1 cellular context compared by ENCODE assay signal in genomic region chr2:47077442-47078117, GRCh38.
A peak's percentile ranks its signal among the peaks of the same experiment; 100 is the strongest.
TF ChIP-seq lines count a peak whose summit lies in the region.

No MANE protein-coding gene starts in this region.

TF ChIP-seq in HepG2, 621 proteins besides CTCF, POLR2A, EP300 and RAD21 (continued from another document and continues in another):
- TF ChIP-seq ZMYM3 (CRISPR knock-in tag; IDR thresholded peaks at IDR 0.05): 0 out of 2 replicates have a peak, but pooled peaks have one; percentile 40
- TF ChIP-seq HNRNPLL (IDR thresholded peaks at IDR 0.05; ENCODE audit: low read depth, low read length, poor library complexity, severe bottlenecking): no peak
- TF ChIP-seq ZNF547 (CRISPR knock-in tag; IDR thresholded peaks at IDR 0.05): 0 out of 2 replicates have a peak, but pooled peaks have one; percentile 27
- TF ChIP-seq ZNF230 (CRISPR knock-in tag; IDR thresholded peaks at IDR 0.05): 0 out of 2 replicates have a peak, but pooled peaks have one; percentile 23
- 0 out of 2 replicates have a peak, but pooled peaks have one; percentile 7 for TF ChIP-seq HOXA5 (CRISPR knock-in tag; IDR thresholded peaks at IDR 0.05)
- peak; percentile 48; the same call in 1 of the 2 replicates for TF ChIP-seq CEBPG (CRISPR knock-in tag; IDR thresholded peaks at IDR 0.05)
- no peak for TF ChIP-seq HMGXB4 (CRISPR knock-in tag; IDR thresholded peaks at IDR 0.05; ENCODE audit: borderline replicate concordance in 1 of 2, low read depth in 1 of 2)
- 0 out of 2 replicates have a peak, but pooled peaks have one; percentile 73 for TF ChIP-seq HES4 (CRISPR knock-in tag; IDR thresholded peaks at IDR 0.05; ENCODE audit: borderline replicate concordance)
- TF ChIP-seq PITX1 (CRISPR knock-in tag; IDR thresholded peaks at IDR 0.05): 0 out of 2 replicates have a peak, but pooled peaks have one; percentile 15
- TF ChIP-seq ZBTB33 (CRISPR knock-in tag; IDR thresholded peaks at IDR 0.05): peak; percentile 39; the same call in 1 of the 2 replicates
- no peak for TF ChIP-seq BRCA1 (CRISPR knock-in tag; IDR thresholded peaks at IDR 0.05)
- TF ChIP-seq CEBPB (IDR thresholded peaks at IDR 0.05; ENCODE audit: borderline replicate concordance, low read depth, low read length): peak; percentile 30; the same call in 1 of the 2 replicates
- 0 out of 2 replicates have a peak, but pooled peaks have one; percentile 31 for TF ChIP-seq ZBTB20 (CRISPR knock-in tag; IDR thresholded peaks at IDR 0.05; ENCODE audit: borderline replicate concordance, low read depth)
- 0 out of 2 replicates have a peak, but pooled peaks have one; percentile 61 for TF ChIP-seq ZNF44 (CRISPR knock-in tag; IDR thresholded peaks at IDR 0.05)
- peak; percentile 20; the same call in 1 of the 2 replicates for TF ChIP-seq ZXDC (CRISPR knock-in tag; IDR thresholded peaks at IDR 0.05)
- peak; percentile 76; the same call in 1 of the 2 replicates for TF ChIP-seq CHD4 (IDR thresholded peaks at IDR 0.05; ENCODE audit: borderline replicate concordance, low read length)
- peak; percentile 74 for TF ChIP-seq ZBTB38 (CRISPR knock-in tag; IDR thresholded peaks at IDR 0.05)
- no peak for TF ChIP-seq AKNA (CRISPR knock-in tag; IDR thresholded peaks at IDR 0.05; ENCODE audit: borderline replicate concordance)
- TF ChIP-seq ZSCAN20 (CRISPR knock-in tag; IDR thresholded peaks at IDR 0.05; ENCODE audit: borderline replicate concordance): no peak
- TF ChIP-seq TOPORS (CRISPR knock-in tag; IDR thresholded peaks at IDR 0.05): peak; percentile 73; the same call in 1 of the 2 replicates
- 0 out of 2 replicates have a peak, but pooled peaks have one; percentile 16 for TF ChIP-seq ZNF431 (CRISPR knock-in tag; IDR thresholded peaks at IDR 0.05; ENCODE audit: borderline replicate concordance, low read depth)
- no peak for TF ChIP-seq ZMAT3 (CRISPR knock-in tag; conservative IDR thresholded peaks at IDR 0.05)
- TF ChIP-seq SALL2 (CRISPR knock-in tag; IDR thresholded peaks at IDR 0.05): 0 out of 2 replicates have a peak, but pooled peaks have one; percentile 14
- TF ChIP-seq ZNF629 (CRISPR knock-in tag; conservative IDR thresholded peaks at IDR 0.05): peak; percentile 77
- no peak for TF ChIP-seq SIN3A (IDR thresholded peaks at IDR 0.05; ENCODE audit: borderline replicate concordance, low read depth, low read length)
- TF ChIP-seq ARID5B (CRISPR knock-in tag; IDR thresholded peaks at IDR 0.05): no peak
- 0 out of 2 replicates have a peak, but pooled peaks have one; percentile 13 for TF ChIP-seq MIXL1 (CRISPR knock-in tag; IDR thresholded peaks at IDR 0.05)
- TF ChIP-seq ZNF782 (CRISPR knock-in tag; IDR thresholded peaks at IDR 0.05; ENCODE audit: borderline replicate concordance): peak; percentile 17; the same call in 1 of the 2 replicates
- TF ChIP-seq ZNF550 (CRISPR knock-in tag; IDR thresholded peaks at IDR 0.05; ENCODE audit: borderline replicate concordance): no peak
- TF ChIP-seq TARDBP (CRISPR knock-in tag; IDR thresholded peaks at IDR 0.05): peak; percentile 42; the same call in 1 of the 2 replicates
- 0 out of 2 replicates have a peak, but pooled peaks have one; percentile 55 for TF ChIP-seq FIP1L1 (IDR thresholded peaks at IDR 0.05; ENCODE audit: borderline replicate concordance, insufficient read depth, low read depth, low read length)
- peak; percentile 45 for TF ChIP-seq BHLHE40 (IDR thresholded peaks at IDR 0.05; ENCODE audit: low read length)
- TF ChIP-seq SMYD3 (CRISPR knock-in tag; IDR thresholded peaks at IDR 0.05): 0 out of 2 replicates have a peak, but pooled peaks have one; percentile 20
- TF ChIP-seq WIZ (CRISPR knock-in tag; IDR thresholded peaks at IDR 0.05): 0 out of 2 replicates have a peak, but pooled peaks have one; percentile 42
- 0 out of 2 replicates have a peak, but pooled peaks have one; percentile 7 for TF ChIP-seq NCOA1 (CRISPR knock-in tag; IDR thresholded peaks at IDR 0.05)
- 0 out of 2 replicates have a peak, but pooled peaks have one; percentile 43 for TF ChIP-seq ZC3H13 (CRISPR knock-in tag; IDR thresholded peaks at IDR 0.05)
- TF ChIP-seq BORCS8-MEF2B (CRISPR knock-in tag; IDR thresholded peaks at IDR 0.05): peak; percentile 35; the same call in 1 of the 2 replicates
- peak; percentile 3; the same call in 1 of the 2 replicates for TF ChIP-seq ESRRA (CRISPR knock-in tag; IDR thresholded peaks at IDR 0.05; ENCODE audit: low read depth)
- no peak for TF ChIP-seq ZNF546 (CRISPR knock-in tag; conservative IDR thresholded peaks at IDR 0.05)
- TF ChIP-seq EHMT2 (IDR thresholded peaks at IDR 0.05; ENCODE audit: borderline replicate concordance, low read depth, low read length): no peak
- no peak for TF ChIP-seq DBP (CRISPR knock-in tag; IDR thresholded peaks at IDR 0.05; ENCODE audit: not compliant biosample characterization)
- peak; percentile 51; the same call in 1 of the 2 replicates for TF ChIP-seq SNAPC2 (CRISPR knock-in tag; IDR thresholded peaks at IDR 0.05)
- TF ChIP-seq ZKSCAN1 (IDR thresholded peaks at IDR 0.05; ENCODE audit: low read length): no peak
- TF ChIP-seq ZNF678 (CRISPR knock-in tag; IDR thresholded peaks at IDR 0.05): 0 out of 2 replicates have a peak, but pooled peaks have one; percentile 74
